Comparison of ENCODE assay signal across 16 cellular contexts in the genomic region with DNA sequence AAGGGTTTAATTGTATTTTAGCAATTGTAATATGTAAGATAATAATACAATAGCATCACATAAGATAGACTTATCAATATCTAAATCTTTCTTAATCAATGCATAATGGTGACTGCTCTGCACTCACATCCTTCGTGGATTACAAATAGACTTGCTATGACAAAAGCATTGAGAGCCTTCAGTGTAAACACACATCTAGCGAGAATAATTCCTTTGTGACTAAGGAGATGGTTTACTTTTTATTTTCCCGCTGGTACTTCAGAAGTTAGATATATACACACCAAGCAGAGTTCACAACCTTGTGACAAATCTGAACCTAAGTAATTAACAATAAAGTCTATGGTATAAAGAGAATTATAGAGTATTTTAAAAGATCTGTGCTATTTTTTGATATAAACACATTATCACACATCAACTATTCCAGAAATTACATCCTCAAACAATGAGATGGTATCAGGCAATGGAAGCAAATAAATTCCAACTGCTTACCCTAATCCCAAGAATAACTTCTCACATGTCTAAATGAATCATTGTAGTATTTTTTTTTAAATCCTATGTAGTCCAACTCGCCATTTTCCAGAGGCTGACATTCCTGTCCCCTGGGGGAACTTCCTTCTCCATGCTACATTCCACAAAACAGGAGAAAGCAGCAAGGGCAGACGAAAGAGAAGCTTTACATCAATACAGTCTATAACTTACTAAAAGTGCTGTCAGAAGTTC.
DNase-seq lines count a peak whose midpoint lies in the region; ATAC-seq lines count a peak whose summit lies in the region.
"Had no signal": no experiment of that assay in that cellular context is flagged by ENCODE, and none has a peak within 500 bp of the region (broad histone marks: within the 10 kb centered on the region; RNA-seq: fewer than 3 reads in every experiment).

No MANE protein-coding gene starts in this region.

- no peak for ATAC-seq in stimulated activated naive CD8-positive, alpha-beta T cell treated with anti-CD3 and anti-CD28 coated beads, Interleukin-15, Interleukin-2, amounts not matched to agents 100 U/mL and 50 U/mL, for 24 hours
- no peak for ATAC-seq in HG03457 (IDR thresholded peaks at IDR 0.05; ENCODE audit: unreplicated experiment)
- no peak for ATAC-seq in GM18909 (IDR thresholded peaks at IDR 0.05; ENCODE audit: poor library complexity, unreplicated experiment)
- ATAC-seq: left lung; stimulated activated naive B cell treated with anti-CD40 and anti-IgM and Interleukin-4, amounts not matched to agents 10 μg/mL and 1 μg/mL and 100 μg/mL, for 72 hours; T-helper 17 cell had no signal

- DNase-seq in NCI-H748 (lab: John Stamatoyannopoulos, UW; ENCODE audit: unreplicated experiment), result peak; percentile 11
- no peak for DNase-seq in NCI-H748 treated with DMSO at 0.1 percent for 48 hours (lab: John Stamatoyannopoulos, UW)
- peak; percentile 52 for DNase-seq in astrocyte of the hippocampus (ENCODE audit: low read depth, low spot score)
- DNase-seq in iris pigment epithelial cell (ENCODE audit: low read depth), result peak; percentile 61
- DNase-seq in stimulated activated naive CD8-positive, alpha-beta T cell treated with anti-CD3 and anti-CD28 coated beads, Interleukin-15, Interleukin-2, amounts not matched to agents 100 U/mL and 50 U/mL, for 24 hours, result no peak
- no peak for DNase-seq in NCI-H146 (lab: John Stamatoyannopoulos, UW)
- DNase-seq: activated CD4-positive, alpha-beta T cell treated with anti-CD3 and anti-CD28 coated beads for 1 hour; activated naive CD4-positive, alpha-beta T cell treated with Interleukin-2 at 50 U/mL for 16 hours; left lung; NCI-H1105 treated with DMSO at 0.1 percent for 48 hours; Right ventricle myocardium superior; stimulated activated naive B cell treated with anti-CD40 and anti-IgM and Interleukin-4, amounts not matched to agents 10 μg/mL and 1 μg/mL and 100 μg/mL, for 72 hours; T-helper 17 cell; transverse colon had no signal

Comparison
In these comparisons a context has a peak if more than half of its experiments do, and no peak if none do; other contexts are left out.
1. DNase-seq: peak in NCI-H748 (single experiment), astrocyte of the hippocampus (single experiment) and iris pigment epithelial cell (single experiment); none in NCI-H748 treated with DMSO at 0.1 percent for 48 hours (single experiment), stimulated activated naive CD8-positive, alpha-beta T cell treated with anti-CD3 and anti-CD28 coated beads, Interleukin-15, Interleukin-2, amounts not matched to agents 100 U/mL and 50 U/mL, for 24 hours (single experiment) and NCI-H146 (single experiment).